ENCODE assay signal across 20 cellular contexts in the genomic region with DNA sequence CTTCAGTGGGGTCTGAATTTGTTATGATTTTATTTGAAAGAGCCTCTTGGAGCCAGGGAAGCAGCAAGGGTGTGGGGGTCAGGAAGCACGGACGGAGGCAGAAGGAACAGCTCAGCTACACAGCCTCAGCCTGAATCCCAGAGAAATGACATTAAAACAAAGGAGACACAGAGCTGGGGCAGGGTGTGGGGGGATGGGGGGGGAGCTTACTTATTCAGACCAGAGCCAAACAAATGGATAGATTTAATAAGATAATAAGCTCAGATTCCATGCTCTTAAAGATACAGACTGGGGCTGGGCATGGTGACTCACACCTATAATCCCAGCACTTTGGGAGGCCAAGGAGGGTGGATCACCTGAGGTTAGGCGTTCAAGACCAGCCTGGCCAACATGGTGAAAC.
"Had no signal": no experiment of that assay in that cellular context is flagged by ENCODE, and none has a peak within 500 bp of the region (broad histone marks: within the 10 kb centered on the region; RNA-seq: fewer than 3 reads in every experiment).

No MANE protein-coding gene starts in this region.

- H3K4me1 Mint-ChIP-seq: stimulated activated memory B cell treated with anti-CD40 and anti-IgM and Interleukin-4, amounts not matched to agents 10 μg/mL and 1 μg/mL and 100 μg/mL, for 72 hours had no signal

- H3K9me3 Mint-ChIP-seq: natural killer cell treated with Interleukin-12 subunit alpha and Interleukin-12 subunit beta and Interleukin-15 and Interleukin-18, amount 100 ng/mL, for 72 hours; stimulated activated memory B cell treated with anti-CD40 and anti-IgM and Interleukin-4, amounts not matched to agents 10 μg/mL and 1 μg/mL and 100 μg/mL, for 72 hours; stimulated activated naive CD8-positive, alpha-beta T cell treated with anti-CD3 and anti-CD28 coated beads, Interleukin-15, Interleukin-2, amounts not matched to agents 100 ng/mL and 50 ng/mL, for 24 hours had no signal

- ATAC-seq: foreskin keratinocyte; left colon; left ventricle myocardium superior; natural killer cell treated with Interleukin-12 subunit alpha and Interleukin-12 subunit beta and Interleukin-15 and Interleukin-18, amount 100 ng/mL, for 72 hours; sciatic nerve; stimulated activated memory B cell treated with anti-CD40 and anti-IgM and Interleukin-4, amounts not matched to agents 10 μg/mL and 1 μg/mL and 100 μg/mL, for 72 hours; upper lobe of right lung had no signal

- H3K27me3 ChIP-seq: esophagus squamous epithelium, foreskin keratinocyte, tibial artery, upper lobe of right lung, vagina had no signal

- H3K36me3 Mint-ChIP-seq: natural killer cell treated with Interleukin-12 subunit alpha and Interleukin-12 subunit beta and Interleukin-15 and Interleukin-18, amount 100 ng/mL, for 72 hours; stimulated activated memory B cell treated with anti-CD40 and anti-IgM and Interleukin-4, amounts not matched to agents 10 μg/mL and 1 μg/mL and 100 μg/mL, for 72 hours had no signal

- DNase-seq: dermis blood vessel endothelial cell; esophagus squamous epithelium; foreskin keratinocyte; left colon; mesenchymal stem cell; midbrain; psoas muscle; spleen; stimulated activated CD4-positive, alpha-beta T cell treated with anti-CD3 and anti-CD28 coated beads, Interleukin-15, amount 100 ng/mL, for 24 hours; stimulated activated CD4-positive, alpha-beta T cell treated with anti-CD3 and anti-CD28 coated beads, Interleukin-1b, Interleukin-23, amount 100 ng/mL, for 48 hours; stimulated activated CD4-positive, alpha-beta T cell treated with anti-CD3 and anti-CD28 coated beads, Interleukin-4, amount 100 ng/mL, for 24 hours; tibial artery; upper lobe of right lung had no signal

- H3K4me3 ChIP-seq: esophagus squamous epithelium, lung, psoas muscle, spleen, tibial artery, upper lobe of right lung, vagina had no signal

- H3K4me1 ChIP-seq: foreskin keratinocyte had no signal

- H3K4me3 Mint-ChIP-seq: natural killer cell treated with Interleukin-12 subunit alpha and Interleukin-12 subunit beta and Interleukin-15 and Interleukin-18, amount 100 ng/mL, for 72 hours; stimulated activated memory B cell treated with anti-CD40 and anti-IgM and Interleukin-4, amounts not matched to agents 10 μg/mL and 1 μg/mL and 100 μg/mL, for 72 hours; stimulated activated naive CD8-positive, alpha-beta T cell treated with anti-CD3 and anti-CD28 coated beads, Interleukin-15, Interleukin-2, amounts not matched to agents 100 ng/mL and 50 ng/mL, for 24 hours had no signal

- H3K27me3 Mint-ChIP-seq: natural killer cell treated with Interleukin-12 subunit alpha and Interleukin-12 subunit beta and Interleukin-15 and Interleukin-18, amount 100 ng/mL, for 72 hours; stimulated activated naive CD8-positive, alpha-beta T cell treated with anti-CD3 and anti-CD28 coated beads, Interleukin-15, Interleukin-2, amounts not matched to agents 100 ng/mL and 50 ng/mL, for 24 hours had no signal

- H3K27ac Mint-ChIP-seq: natural killer cell treated with Interleukin-12 subunit alpha and Interleukin-12 subunit beta and Interleukin-15 and Interleukin-18, amount 100 ng/mL, for 72 hours; stimulated activated memory B cell treated with anti-CD40 and anti-IgM and Interleukin-4, amounts not matched to agents 10 μg/mL and 1 μg/mL and 100 μg/mL, for 72 hours; stimulated activated naive CD8-positive, alpha-beta T cell treated with anti-CD3 and anti-CD28 coated beads, Interleukin-15, Interleukin-2, amounts not matched to agents 100 ng/mL and 50 ng/mL, for 24 hours had no signal

- H3K27ac ChIP-seq: esophagus squamous epithelium, foreskin keratinocyte, spleen, tibial artery, upper lobe of right lung, vagina had no signal

- H3K9me3 ChIP-seq: esophagus squamous epithelium, psoas muscle, spleen, tibial artery, upper lobe of right lung, vagina had no signal

- H3K36me3 ChIP-seq: esophagus squamous epithelium, spleen, tibial artery, upper lobe of right lung, vagina had no signal
